In genomic region chrX:9710332-9710731, GRCh38 we compare ENCODE assay signal across 28 cellular contexts. TPM values are rescaled to one million over a fixed set of nuclear protein-coding genes. Genes with fewer than 3 reads are reported as not detected.
"Had no signal": no experiment of that assay in that cellular context is flagged by ENCODE, and none has a peak within 500 bp of the region (broad histone marks: within the 10 kb centered on the region; RNA-seq: fewer than 3 reads in every experiment).

No MANE protein-coding gene starts in this region.

- H3K27me3 ChIP-seq: esophagus squamous epithelium, heart right ventricle, left lung, right lobe of liver, testis, transverse colon had no signal

- H3K4me3 Mint-ChIP-seq: activated B cell treated with CpG ODN at 0.5 μM for 24 hours; activated CD8-positive, alpha-beta T cell treated with anti-CD3 and anti-CD28 coated beads for 36 hours; activated T-cell treated with anti-CD3 and anti-CD28 coated beads, Interleukin-2, amount 50 U/mL, for 4 hours; activated T-helper 17 cell treated with anti-CD3 and anti-CD28 coated beads, Interleukin-2, amount 50 U/mL, for 72 hours; central memory CD8-positive, alpha-beta T cell; dendritic cell treated with granulocyte-macrophage colony-stimulating factor and Interleukin-4, amounts not matched to agents 40 ng/mL and 50 ng/mL, for 4 days; endodermal cell; natural killer cell treated with Interleukin-12 subunit alpha and Interleukin-12 subunit beta and Interleukin-15 and Interleukin-18, amount 100 ng/mL, for 72 hours; T-helper 2 cell treated with Interferon-gamma antibody and Interleukin-4, amounts not matched to agents 5 μg/mL and 100 μg/mL, for 36 hours had no signal

- H3K27me3 Mint-ChIP-seq: activated B cell treated with CpG ODN at 0.5 μM for 24 hours; activated CD8-positive, alpha-beta T cell treated with anti-CD3 and anti-CD28 coated beads for 36 hours; activated T-helper 17 cell treated with anti-CD3 and anti-CD28 coated beads, Interleukin-2, amount 50 U/mL, for 72 hours; central memory CD8-positive, alpha-beta T cell; dendritic cell treated with granulocyte-macrophage colony-stimulating factor and Interleukin-4, amounts not matched to agents 40 ng/mL and 50 ng/mL, for 4 days; natural killer cell treated with Interleukin-12 subunit alpha and Interleukin-12 subunit beta and Interleukin-15 and Interleukin-18, amount 100 ng/mL, for 72 hours had no signal

- H3K27ac ChIP-seq: esophagus squamous epithelium, heart right ventricle, left lung, lower lobe of right lung, right lobe of liver, testis, transverse colon had no signal

- H3K4me3 ChIP-seq: esophagus squamous epithelium, heart right ventricle, left lung, lower lobe of right lung, mucosa of descending colon, right lobe of liver, testis, transverse colon had no signal

- H3K27ac Mint-ChIP-seq: activated B cell treated with CpG ODN at 0.5 μM for 24 hours; activated CD8-positive, alpha-beta T cell treated with anti-CD3 and anti-CD28 coated beads for 36 hours; activated T-helper 17 cell treated with anti-CD3 and anti-CD28 coated beads, Interleukin-2, amount 50 U/mL, for 72 hours; dendritic cell treated with granulocyte-macrophage colony-stimulating factor and Interleukin-4, amounts not matched to agents 40 ng/mL and 50 ng/mL, for 4 days; endodermal cell; natural killer cell treated with Interleukin-12 subunit alpha and Interleukin-12 subunit beta and Interleukin-15 and Interleukin-18, amount 100 ng/mL, for 72 hours; T-helper 2 cell treated with Interferon-gamma antibody and Interleukin-4, amounts not matched to agents 5 μg/mL and 100 μg/mL, for 36 hours had no signal

- H3K9me3 ChIP-seq: esophagus squamous epithelium, heart right ventricle, left lung, lower lobe of right lung, mucosa of descending colon, right lobe of liver, testis, transverse colon had no signal

- H3K4me1 ChIP-seq: lower lobe of right lung, right lobe of liver, testis had no signal

- DNase-seq: activated B cell treated with CpG ODN at 0.5 μM for 24 hours; activated CD4-positive, alpha-beta T cell treated with anti-CD3 and anti-CD28 coated beads, Interleukin-2, amount 50 U/mL, for 1 hour; activated CD8-positive, alpha-beta T cell treated with anti-CD3 and anti-CD28 coated beads for 36 hours; activated gamma-delta T cell treated with Interleukin-2 at 50 U/mL for 16 hours; activated naive CD4-positive, alpha-beta T cell treated with anti-CD3 and anti-CD28 coated beads, Interleukin-2, amount 50 U/mL, for 16 hours; activated T-cell treated with anti-CD3 and anti-CD28 coated beads, Interleukin-2, amount 50 U/mL, for 4 hours; amygdala; endodermal cell; esophagus squamous epithelium; foreskin melanocyte; heart right ventricle; left lung; lower lobe of right lung; mesendoderm; mucosa of descending colon; right lobe of liver; stimulated activated CD4-positive, alpha-beta T cell treated with anti-CD3 and anti-CD28 coated beads, Interleukin-2, amount 100 ng/mL, for 48 hours; stimulated activated naive CD4-positive, alpha-beta T cell treated with Interleukin-2 at 50 U/mL for 16 hours; testis; transverse colon had no signal

- ATAC-seq: activated CD8-positive, alpha-beta T cell treated with anti-CD3 and anti-CD28 coated beads for 36 hours; activated T-cell treated with anti-CD3 and anti-CD28 coated beads, Interleukin-2, amount 50 U/mL, for 4 hours; activated T-helper 17 cell treated with anti-CD3 and anti-CD28 coated beads, Interleukin-2, amount 50 U/mL, for 72 hours; heart right ventricle; left lung; lower lobe of right lung; mucosa of descending colon; natural killer cell treated with Interleukin-12 subunit alpha and Interleukin-12 subunit beta and Interleukin-15 and Interleukin-18, amount 100 ng/mL, for 72 hours; right lobe of liver had no signal

- H3K36me3 ChIP-seq: transverse colon had no signal

- FAIRE-seq: islet of Langerhans, urothelium cell line had no signal

- H3K9me3 Mint-ChIP-seq: activated B cell treated with CpG ODN at 0.5 μM for 24 hours; activated CD8-positive, alpha-beta T cell treated with anti-CD3 and anti-CD28 coated beads for 36 hours; activated T-cell treated with anti-CD3 and anti-CD28 coated beads, Interleukin-2, amount 50 U/mL, for 4 hours; activated T-helper 17 cell treated with anti-CD3 and anti-CD28 coated beads, Interleukin-2, amount 50 U/mL, for 72 hours; central memory CD8-positive, alpha-beta T cell; dendritic cell treated with granulocyte-macrophage colony-stimulating factor and Interleukin-4, amounts not matched to agents 40 ng/mL and 50 ng/mL, for 4 days; natural killer cell treated with Interleukin-12 subunit alpha and Interleukin-12 subunit beta and Interleukin-15 and Interleukin-18, amount 100 ng/mL, for 72 hours; T-helper 2 cell treated with Interferon-gamma antibody and Interleukin-4, amounts not matched to agents 5 μg/mL and 100 μg/mL, for 36 hours had no signal

RNA-seq across cellular contexts. Expression of gene GPR143, which starts 55.3 kb away (rescaled TPM):
- total RNA-seq: activated B cell treated with CpG ODN at 0.5 μM for 24 hours; activated CD8-positive, alpha-beta T cell treated with anti-CD3 and anti-CD28 coated beads for 36 hours; activated T-cell treated with anti-CD3 and anti-CD28 coated beads, Interleukin-2, amount 50 U/mL, for 4 hours; activated T-helper 17 cell treated with anti-CD3 and anti-CD28 coated beads, Interleukin-2, amount 50 U/mL, for 72 hours; myocyte; natural killer cell treated with Interleukin-12 subunit alpha and Interleukin-12 subunit beta and Interleukin-15 and Interleukin-18, amount 100 ng/mL, for 72 hours had no signal
